Comparison of ENCODE assay signal across 9 cellular contexts in genomic region chr16:29974291-29975133, GRCh38. TPM values are rescaled to one million over a fixed set of nuclear protein-coding genes. Genes with fewer than 3 reads are reported as not detected.
A peak's percentile ranks its signal among the peaks of the same experiment; 100 is the strongest.
DNase-seq lines count a peak whose midpoint lies in the region; ATAC-seq, FAIRE-seq and TF ChIP-seq lines count a peak whose summit lies in the region.
"Had no signal": no experiment of that assay in that cellular context is flagged by ENCODE, and none has a peak within 500 bp of the region (broad histone marks: within the 10 kb centered on the region; RNA-seq: fewer than 3 reads in every experiment).

No MANE protein-coding gene starts in this region.

- 6% methylated on average over 21 of the region's 31 CpGs for WGBS in A549 (ENCODE audit: missing lambda C conversion rate)

- H3K4me3 Mint-ChIP-seq in neural crest cell: peak overlapping the region; percentile 98

- CTCF ChIA-PET in A549 (lab: Yijun Ruan, JAX): interaction anchor here (0.6 to 2.7 kb wide), 11 partner anchors 9 to 126 kb away, joined by 3 to 18 read pairs (median 3); partner anchors contain the start of genes TBX6, TLCD3B and TMEM219

- H3K36me3 ChIP-seq in WERI-Rb-1: peaks cover 43% of the 10 kb centered on the region

- peaks cover 6% of the 10 kb centered on the region for H3K9me3 Mint-ChIP-seq in neural crest cell

- no peak for TF ChIP-seq EP300 in A549 (IDR thresholded peaks at IDR 0.05)

- POLR2A ChIA-PET in A549 (lab: Yijun Ruan, JAX): interaction anchor here (1.4 to 1.9 kb wide), 2 partner anchors 73 to 75 kb away, joined by 3 to 12 read pairs; partner anchors contain the start of genes ASPHD1 and SEZ6L2

- H3K9me3 ChIP-seq in A549: peaks cover 4% of the 10 kb centered on the region; the same call in 1 of the 3 replicates
- peaks cover 7% of the 10 kb centered on the region for H3K9me3 ChIP-seq in WERI-Rb-1 (ENCODE audit: severe bottlenecking)

- peak overlapping the region; percentile 83 for H3K27ac Mint-ChIP-seq in neural crest cell (ENCODE audit: unreplicated experiment)

- H3K27ac ChIP-seq in A549 (peak overlapping the region; percentile 90 to 98), WERI-Rb-1 (peak overlapping the region; percentile 74)

- peak overlapping the region; percentile 67 for H3K4me3 ChIP-seq in A549
- peak overlapping the region; percentile 91 for H3K4me3 ChIP-seq in WERI-Rb-1 (ENCODE audit: low read depth, low read length)
- peak overlapping the region; percentile 92 for H3K4me3 ChIP-seq in fibroblast of the aortic adventitia (ENCODE audit: low read depth, low read length)

- H3K27me3 Mint-ChIP-seq in neural crest cell (ENCODE audit: low read depth): no peaks in the 10 kb centered on the region

- no peak for TF ChIP-seq POLR2A in A549 (IDR thresholded peaks at IDR 0.05; ENCODE audit: low read length)

- DNase-seq in A549 (ENCODE audit: low read depth in 1 of 2, low spot score in 1 of 2) (peak in 1 of 2 experiments; percentile 27), WERI-Rb-1 (no peak), fibroblast of the aortic adventitia (ENCODE audit: low read depth) (peak; percentile 16), neural crest cell (ENCODE audit: low read depth, low spot score) (no peak), NCI-H2107 treated with DMSO at 0.1 percent for 48 hours (lab: John Stamatoyannopoulos, UW; ENCODE audit: unreplicated experiment) (no peak), GOT3 (lab: John Stamatoyannopoulos, UW) (no peak)

- no peak; a peak in 1 of 5 replicates for TF ChIP-seq RAD21 in A549 (conservative IDR thresholded peaks at IDR 0.05 in 1 of 2, IDR thresholded peaks at IDR 0.05 in 1 of 2)

- peaks cover 19% of the 10 kb centered on the region for H3K4me1 ChIP-seq in A549

- no peak for TF ChIP-seq CTCF in A549 (IDR thresholded peaks at IDR 0.05)
- no peak for TF ChIP-seq CTCF in WERI-Rb-1 (IDR thresholded peaks at IDR 0.05; ENCODE audit: low read depth, low read length)
- no peak for TF ChIP-seq CTCF in fibroblast of the aortic adventitia (IDR thresholded peaks at IDR 0.05; ENCODE audit: insufficient read depth, low read length)
- no peak for TF ChIP-seq CTCF in neural crest cell (conservative IDR thresholded peaks at IDR 0.05)

- ATAC-seq in A549: peak in 1 of 2 experiments; percentile 3; a peak in 3 of 6 replicates
- ATAC-seq in GM19351 (IDR thresholded peaks at IDR 0.05; ENCODE audit: unreplicated experiment): peak; percentile 7
- no peak for ATAC-seq in HG02840 (IDR thresholded peaks at IDR 0.05; ENCODE audit: low FRiP score, unreplicated experiment)

- H3K4me1 Mint-ChIP-seq in neural crest cell: peaks cover 38% of the 10 kb centered on the region

- peak overlapping the region; percentile 97 for H3K4me2 ChIP-seq in A549

- no peak for FAIRE-seq in A549 (lab: Jason Lieb, UNC)

- H3K27me3 ChIP-seq in WERI-Rb-1 (ENCODE audit: insufficient read depth, low read depth, severe bottlenecking): no peaks in the 10 kb centered on the region

- peaks cover 25% of the 10 kb centered on the region for H3K36me3 Mint-ChIP-seq in neural crest cell (ENCODE audit: low read depth)

TF ChIP-seq in A549, 52 proteins besides CTCF, POLR2A, EP300 and RAD21:
- TF ChIP-seq PBX3 (IDR thresholded peaks at IDR 0.05): no peak

RNA-seq across cellular contexts. Expression of gene TAOK2, which starts 0.8 kb away (rescaled TPM):
- 13.7 TPM in 2 replicates for polyA plus RNA-seq in A549 (2011; rRNA removed)
- polyA plus RNA-seq in A549 (2012; cell fraction: cytosol; rRNA removed): 16.9 and 20.1 TPM in 2 replicates
- polyA plus RNA-seq in A549 (2012; cell fraction: nucleus; rRNA removed): 55.5 and 72.3 TPM in 2 replicates
- polyA plus RNA-seq in A549 (2017; fragmentation: RNase III; extraction: RNeasy Plus Mini Kit Qiagen cat#74134 plus additional on column Dnase treatment): 28.2 to 30.8 TPM (median 30.7 TPM) in 3 replicates
- 20.2 and 20.6 TPM in 2 replicates for polyA minus RNA-seq in A549 (2011; rRNA and poly(A)+ RNA removed)
- 44.6 and 57.2 TPM in 2 replicates for total RNA-seq in fibroblast of the aortic adventitia (ENCODE audit: low replicate concordance)
- total RNA-seq in neural crest cell: 67.7 and 73.2 TPM in 2 replicates

RNA-seq across cellular contexts. Expression of gene TMEM219, which starts 12.6 kb away (rescaled TPM):
- polyA plus RNA-seq in A549 (2011; rRNA removed): 65.1 and 82.5 TPM in 2 replicates
- 66.5 and 71.2 TPM in 2 replicates for polyA plus RNA-seq in A549 (2012; cell fraction: cytosol; rRNA removed)
- 56.7 and 79.5 TPM in 2 replicates for polyA plus RNA-seq in A549 (2012; cell fraction: nucleus; rRNA removed)
- polyA plus RNA-seq in A549 (2017; fragmentation: RNase III; extraction: RNeasy Plus Mini Kit Qiagen cat#74134 plus additional on column Dnase treatment): 68.1 to 77.2 TPM (median 74.4 TPM) in 3 replicates
- polyA minus RNA-seq in A549 (2011; rRNA and poly(A)+ RNA removed): 55.4 and 65.0 TPM in 2 replicates
- total RNA-seq in fibroblast of the aortic adventitia (ENCODE audit: low replicate concordance): 57.3 and 68.0 TPM in 2 replicates
- 70.7 and 74.0 TPM in 2 replicates for total RNA-seq in neural crest cell

RNA-seq across cellular contexts. Expression of gene HIRIP3, which starts 20.9 kb away (rescaled TPM):
- polyA plus RNA-seq in A549 (2011; rRNA removed): 11.5 and 13.5 TPM in 2 replicates
- 24.3 and 24.9 TPM in 2 replicates for polyA plus RNA-seq in A549 (2012; cell fraction: cytosol; rRNA removed)
- 17.8 TPM in 2 replicates for polyA plus RNA-seq in A549 (2012; cell fraction: nucleus; rRNA removed)
- polyA plus RNA-seq in A549 (2017; fragmentation: RNase III; extraction: RNeasy Plus Mini Kit Qiagen cat#74134 plus additional on column Dnase treatment): 16.7 to 19.5 TPM (median 17.0 TPM) in 3 replicates
- polyA minus RNA-seq in A549 (2011; rRNA and poly(A)+ RNA removed): 7.3 and 8.4 TPM in 2 replicates
- 13.6 and 14.4 TPM in 2 replicates for total RNA-seq in fibroblast of the aortic adventitia (ENCODE audit: low replicate concordance)
- 31.8 and 34.8 TPM in 2 replicates for total RNA-seq in neural crest cell

RNA-seq across cellular contexts. Expression of gene INO80E, which starts 21.5 kb away (rescaled TPM):
- polyA plus RNA-seq in A549 (2011; rRNA removed) (33.1 and 41.3 TPM in 2 replicates), A549 (2017; fragmentation: RNase III; extraction: RNeasy Plus Mini Kit Qiagen cat#74134 plus additional on column Dnase treatment) (85.4 to 94.2 TPM (median 89.0 TPM) in 3 replicates)
- 42.7 and 42.8 TPM in 2 replicates for polyA plus RNA-seq in A549 (2012; cell fraction: cytosol; rRNA removed)
- 37.8 and 46.4 TPM in 2 replicates for polyA plus RNA-seq in A549 (2012; cell fraction: nucleus; rRNA removed)
- polyA minus RNA-seq in A549 (2011; rRNA and poly(A)+ RNA removed): 11.3 and 12.0 TPM in 2 replicates
- total RNA-seq in fibroblast of the aortic adventitia (ENCODE audit: low replicate concordance) (6.5 and 36.5 TPM in 2 replicates), neural crest cell (81.9 and 88.6 TPM in 2 replicates)

RNA-seq across cellular contexts. Expression of gene DOC2A, which starts 36.3 kb away (rescaled TPM):
- polyA plus RNA-seq in A549 (2011; rRNA removed) (2.5 and 3.4 TPM in 2 replicates), A549 (2017; fragmentation: RNase III; extraction: RNeasy Plus Mini Kit Qiagen cat#74134 plus additional on column Dnase treatment) (4.6 to 6.7 TPM (median 5.5 TPM) in 3 replicates)
- 6.4 and 6.9 TPM in 2 replicates for polyA plus RNA-seq in A549 (2012; cell fraction: cytosol; rRNA removed)
- 42.3 and 48.7 TPM in 2 replicates for polyA plus RNA-seq in A549 (2012; cell fraction: nucleus; rRNA removed)
- 2.0 and 5.1 TPM in 2 replicates for polyA minus RNA-seq in A549 (2011; rRNA and poly(A)+ RNA removed)
- total RNA-seq in fibroblast of the aortic adventitia (ENCODE audit: low replicate concordance) (not detected in 2 replicates), neural crest cell (5.7 and 6.4 TPM in 2 replicates)
- total RNA-seq: myocyte had no signal
